In the genomic region with DNA sequence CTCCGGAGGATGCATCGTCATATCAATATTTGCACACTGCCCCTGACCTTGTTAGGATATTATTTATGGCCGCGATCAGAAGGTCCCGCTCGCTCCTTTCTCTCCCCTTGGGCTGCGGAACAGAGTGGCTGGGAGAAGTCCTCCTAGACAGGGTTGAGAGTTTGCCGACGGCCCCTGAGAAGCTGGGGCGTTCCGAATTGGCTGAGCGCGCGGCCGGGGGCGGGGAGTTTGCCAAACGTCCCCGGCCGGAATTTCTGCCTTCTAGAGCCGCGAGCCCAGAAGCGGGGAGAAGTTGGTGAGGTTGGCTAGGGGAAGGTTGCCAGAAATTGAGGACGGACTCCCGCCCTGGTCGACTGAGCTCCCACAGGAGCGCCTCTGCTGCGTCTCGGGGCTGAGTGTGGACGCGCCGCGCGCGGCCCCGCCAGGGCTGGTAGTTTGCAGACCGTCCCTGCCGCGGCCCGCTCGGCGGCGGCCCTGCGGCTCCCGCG, we compare ENCODE assay signal across 8 cellular contexts.
DNase-seq lines count a peak whose midpoint lies in the region; ATAC-seq and TF ChIP-seq lines count a peak whose summit lies in the region.

No MANE protein-coding gene starts in this region.

- DNase-seq in NB4 (ENCODE audit: low read depth) (peak; percentile 96), SKM-1 treated with dmso at 0.1 percent for 144 hours (lab: John Stamatoyannopoulos, UW; ENCODE audit: unreplicated experiment) (peak; percentile 92), Right ventricle myocardium superior (peak; percentile 93), tibial nerve (ENCODE audit: low spot score in 2 of 2) (peak; percentile 76 to 79)
- peak; percentile 86 for DNase-seq in activated naive CD8-positive, alpha-beta T cell treated with anti-CD3 and anti-CD28 coated beads, Interleukin-2, amount 10 ng/mL, durations not matched to agents 7 days and 5 days

- peak; percentile 14 to 93 for TF ChIP-seq EP300 in tibial nerve (IDR thresholded peaks at IDR 0.05)

- TF ChIP-seq CTCF in NB4 (IDR thresholded peaks at IDR 0.05; ENCODE audit: low read depth, low read length) (no peak), parathyroid adenoma (IDR thresholded peaks at IDR 0.05) (no peak), tibial nerve (IDR thresholded peaks at IDR 0.05) (peak in 1 of 5 experiments; percentile 45)

- TF ChIP-seq POLR2A in GM10847 (IDR thresholded peaks at IDR 0.05; ENCODE audit: extremely low read depth, insufficient read length) (peak; percentile 57), NB4 (IDR thresholded peaks at IDR 0.05; ENCODE audit: extremely low read depth, insufficient read length) (peak; percentile 47), tibial nerve (IDR thresholded peaks at IDR 0.05) (peak; percentile 77 to 80)

- no peaks in the 10 kb centered on the region for H3K36me3 Mint-ChIP-seq in activated naive CD8-positive, alpha-beta T cell treated with anti-CD3 and anti-CD28 coated beads, Interleukin-2, amount 10 ng/mL, durations not matched to agents 7 days and 5 days

- H3K4me1 Mint-ChIP-seq in activated naive CD8-positive, alpha-beta T cell treated with anti-CD3 and anti-CD28 coated beads, Interleukin-2, amount 10 ng/mL, durations not matched to agents 7 days and 5 days: peaks cover 25% of the 10 kb centered on the region

- peak overlapping the region; percentile 97 for H3K4me3 Mint-ChIP-seq in activated naive CD8-positive, alpha-beta T cell treated with anti-CD3 and anti-CD28 coated beads, Interleukin-2, amount 10 ng/mL, durations not matched to agents 7 days and 5 days

- H3K36me3 ChIP-seq in parathyroid adenoma (ENCODE audit: control insufficient read depth, insufficient read depth, low read length) (no peaks in the 10 kb centered on the region), tibial nerve (no peaks in the 10 kb centered on the region)

- no peaks in the 10 kb centered on the region for H3K9me3 Mint-ChIP-seq in activated naive CD8-positive, alpha-beta T cell treated with anti-CD3 and anti-CD28 coated beads, Interleukin-2, amount 10 ng/mL, durations not matched to agents 7 days and 5 days

- H3K9me3 ChIP-seq in parathyroid adenoma (ENCODE audit: control insufficient read depth, low read length) (no peaks in the 10 kb centered on the region), tibial nerve (no peaks in the 10 kb centered on the region)

- 0% methylated on average over 34 to 44 of the region's 45 CpGs for WGBS in tibial nerve, 2 donors

- H3K9ac ChIP-seq in parathyroid adenoma: no peak overlapping the region

- ATAC-seq in HG02571 (IDR thresholded peaks at IDR 0.05; ENCODE audit: unreplicated experiment) (peak; percentile 61), Right ventricle myocardium superior (ENCODE audit: poor library complexity) (peak; percentile 85)
- ATAC-seq in activated naive CD8-positive, alpha-beta T cell treated with anti-CD3 and anti-CD28 coated beads, Interleukin-2, amount 10 ng/mL, durations not matched to agents 7 days and 5 days (ENCODE audit: low read depth): peak; percentile 67

- peaks cover 4% of the 10 kb centered on the region for H3K27me3 Mint-ChIP-seq in activated naive CD8-positive, alpha-beta T cell treated with anti-CD3 and anti-CD28 coated beads, Interleukin-2, amount 10 ng/mL, durations not matched to agents 7 days and 5 days

- H3K27ac Mint-ChIP-seq in activated naive CD8-positive, alpha-beta T cell treated with anti-CD3 and anti-CD28 coated beads, Interleukin-2, amount 10 ng/mL, durations not matched to agents 7 days and 5 days: peak overlapping the region; percentile 96

- peak overlapping the region; percentile 63 for H3K4me3 ChIP-seq in NB4 (ENCODE audit: low read depth, low read length)
- peak overlapping the region; percentile 67 for H3K4me3 ChIP-seq in parathyroid adenoma (ENCODE audit: low read depth, low read length)
- H3K4me3 ChIP-seq in tibial nerve: peak overlapping the region; percentile 64 to 95 (median 90)

- peak overlapping the region; percentile 56 for H3K4me2 ChIP-seq in parathyroid adenoma (ENCODE audit: low read length)

- H3K27ac ChIP-seq in parathyroid adenoma (peak overlapping the region; percentile 79), tibial nerve (peak overlapping the region; percentile 79 to 94 (median 94))

- H3K4me1 ChIP-seq in parathyroid adenoma (peaks cover 9% of the 10 kb centered on the region), tibial nerve (peaks cover 0 to 53% (median 30%) of the 10 kb centered on the region in 4 donors)

- H3K27me3 ChIP-seq in parathyroid adenoma (ENCODE audit: control insufficient read depth, insufficient read depth, low read length) (no peaks in the 10 kb centered on the region), tibial nerve (no peaks in the 10 kb centered on the region)

- POLR2A ChIA-PET in activated naive CD8-positive, alpha-beta T cell treated with anti-CD3 and anti-CD28 coated beads, Interleukin-2, amount 10 ng/mL, durations not matched to agents 7 days and 5 days (lab: Charles Lee): interaction anchor here (0.9 to 2.8 kb wide), 10 partner anchors 62 to 798 kb away, joined by 3 to 17 read pairs (median 6); no protein-coding TSS in a partner anchor

- peaks cover 3% of the 10 kb centered on the region for H3K79me2 ChIP-seq in parathyroid adenoma

- peak overlapping the region; percentile 81 for H2AFZ ChIP-seq in parathyroid adenoma

- intact Hi-C loops in Right ventricle myocardium superior (cut with DNase I): loop anchor here (5.0 to 10.0 kb wide), 4 partner anchors 85 to 293 kb away; partner anchors contain the start of gene MGAT5

Comparison
In these comparisons a context has a peak if more than half of its experiments do, and no peak if none do; other contexts are left out.
1. Peak in every context shown above with its lines: DNase-seq, ATAC-seq, H3K4me3 ChIP-seq and H3K27ac ChIP-seq.